In the genomic region with DNA sequence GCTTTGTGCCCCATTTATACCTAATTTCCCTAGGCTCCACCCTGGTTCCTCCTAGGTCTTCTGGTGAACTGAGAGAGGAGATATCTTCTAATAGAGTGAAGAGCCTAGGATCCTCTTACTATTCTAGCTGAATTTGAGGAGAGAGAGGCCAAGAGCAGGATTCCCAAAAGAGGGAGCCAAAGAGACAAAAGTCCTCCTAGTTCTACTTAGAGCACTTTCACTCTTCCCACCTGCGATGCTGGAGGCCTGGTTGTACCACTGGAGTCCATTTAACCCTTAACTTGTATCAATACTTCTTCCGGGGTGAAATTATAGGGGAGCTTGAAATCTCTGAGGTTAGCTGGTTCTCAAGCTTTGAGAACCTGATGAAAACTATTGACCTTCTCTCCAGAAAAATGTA, we compare ENCODE assay signal across 10 cellular contexts. TPM values are rescaled to one million over a fixed set of nuclear protein-coding genes. Genes with fewer than 3 reads are reported as not detected.
A peak's percentile ranks its signal among the peaks of the same experiment; 100 is the strongest.
DNase-seq lines count a peak whose midpoint lies in the region; ATAC-seq, FAIRE-seq and TF ChIP-seq lines count a peak whose summit lies in the region.
"Had no signal": no experiment of that assay in that cellular context is flagged by ENCODE, and none has a peak within 500 bp of the region (broad histone marks: within the 10 kb centered on the region; RNA-seq: fewer than 3 reads in every experiment).

No MANE protein-coding gene starts in this region.

- FAIRE-seq in astrocyte (lab: Jason Lieb, UNC): no peak
- FAIRE-seq: GM12878 had no signal

- peaks cover 4 to 16% of the 10 kb centered on the region in 2 experiments; a peak in 2 of 4 replicates for H3K79me1 ChIP-seq in IMR-90 (ENCODE audit: low read depth in 1 of 2, low read length in 2 of 2)

- H3K23ac ChIP-seq in IMR-90 (ENCODE audit: low read depth, low read length): no peak overlapping the region

- no peak overlapping the region for H3K4me3 ChIP-seq in IMR-90 (ENCODE audit: insufficient read depth, low read depth, low read length)
- no peak overlapping the region for H3K4me3 ChIP-seq in astrocyte (ENCODE audit: insufficient read depth, low read depth, low read length)
- H3K4me3 ChIP-seq in liver (ENCODE audit: low read depth in 1 of 3, low read length in 3 of 3): no peak overlapping the region
- H3K4me3 ChIP-seq: GM12878 had no signal

- H3K27me3 ChIP-seq in IMR-90 (ENCODE audit: control insufficient read depth, insufficient read depth, low read length) (no peaks in the 10 kb centered on the region; the same call in 1 of the 2 replicates), astrocyte (ENCODE audit: insufficient read depth, low read length) (no peaks in the 10 kb centered on the region), liver (ENCODE audit: control insufficient read depth in 4 of 4, insufficient read depth in 4 of 4, low read length in 3 of 4) (no peaks in the 10 kb centered on the region)

- TF ChIP-seq POLR2A in IMR-90 (IDR thresholded peaks at IDR 0.05; ENCODE audit: low read depth, low read length): no peak

- no peak overlapping the region for H2BK120ac ChIP-seq in IMR-90 (ENCODE audit: low read depth, low read length)

- no peaks in the 10 kb centered on the region for H3K36me3 Mint-ChIP-seq in Calu3 (ENCODE audit: insufficient read depth, unreplicated experiment)
- no peaks in the 10 kb centered on the region for H3K36me3 Mint-ChIP-seq in astrocyte (ENCODE audit: low read depth, unreplicated experiment)
- H3K36me3 Mint-ChIP-seq: mesothelial cell of epicardium had no signal

- no peak overlapping the region for H2AFZ ChIP-seq in IMR-90 (replicated peaks; ENCODE audit: low read length, poor library complexity)
- no peak overlapping the region for H2AFZ ChIP-seq in astrocyte (ENCODE audit: low read depth, low read length)

- H3K9me3 Mint-ChIP-seq in Calu3 (ENCODE audit: low read depth, unreplicated experiment) (no peaks in the 10 kb centered on the region), astrocyte (ENCODE audit: unreplicated experiment) (no peaks in the 10 kb centered on the region)
- H3K9me3 Mint-ChIP-seq: mesothelial cell of epicardium had no signal

- DNase-seq in Calu3: peak; percentile 28
- DNase-seq in IMR-90: peak; percentile 43
- peak; percentile 14 for DNase-seq in astrocyte (ENCODE audit: low read depth)
- no peak for DNase-seq in posterior vena cava (ENCODE audit: low spot score)
- no peak for DNase-seq in left colon

- H3K4ac ChIP-seq in IMR-90 (ENCODE audit: low read depth, low read length): no peak overlapping the region

- H3K9ac ChIP-seq in IMR-90 (ENCODE audit: low read depth, low read length) (no peak overlapping the region), astrocyte (ENCODE audit: low read length) (no peak overlapping the region), liver (ENCODE audit: low read depth in 1 of 2, low read length in 2 of 2) (no peak overlapping the region)

- no peak overlapping the region for H4K8ac ChIP-seq in IMR-90 (ENCODE audit: low read depth in 2 of 2, low read length in 2 of 2)

- no peak overlapping the region for H2AK5ac ChIP-seq in IMR-90 (ENCODE audit: low read depth, low read length)

- no CpG with 5 or more reads among the region's 2 CpGs for WGBS in IMR-90 (ENCODE audit: extremely low coverage in 2 of 2, insufficient read length in 1 of 2), 2 experiments
- 28% methylated on average over 2 of the region's 2 CpGs for WGBS in liver

- dilution Hi-C loops in IMR-90 (cut with HindIII; ENCODE audit: low sequenced_read_pairs, unreplicated experiment): no loop called here

- H4K91ac ChIP-seq in IMR-90 (ENCODE audit: insufficient read depth, low read depth, low read length): no peak overlapping the region

- H3K4me2 ChIP-seq in IMR-90 (ENCODE audit: low read depth, low read length) (no peak overlapping the region), astrocyte (ENCODE audit: low read length) (no peak overlapping the region)

- BruUV-seq in Calu3 (replicated peaks; lab: Mats Ljungman, UMichigan) (no TSS peak), IMR-90 (replicated peaks; lab: Mats Ljungman, UMichigan) (no TSS peak)

- TF ChIP-seq CTCF in Calu3 (IDR thresholded peaks at IDR 0.05; ENCODE audit: unreplicated experiment) (peak; percentile 19), IMR-90 (conservative IDR thresholded peaks at IDR 0.05; ENCODE audit: low read depth, low read length) (peak; percentile 53), astrocyte (IDR thresholded peaks at IDR 0.05; ENCODE audit: insufficient read depth, low read depth, low read length) (no peak), liver (IDR thresholded peaks at IDR 0.05; ENCODE audit: low read depth, low read length, missing input control) (peak; percentile 9)

- CTCF ChIA-PET in Calu3 (lab: Charles Lee) (interaction anchor here (0.6 to 1.4 kb wide), 5 partner anchors 66 to 162 kb away, joined by 3 to 4 read pairs (median 4); no protein-coding TSS in a partner anchor), IMR-90 (lab: Yijun Ruan, JAX) (interaction anchor here (0.6 to 2.8 kb wide), 14 partner anchors 8 to 661 kb away, joined by 3 to 11 read pairs (median 4); a partner anchor contains a TSS)

- no peak overlapping the region for H3K27ac ChIP-seq in IMR-90 (ENCODE audit: insufficient read depth, low read length)
- H3K27ac ChIP-seq in astrocyte (ENCODE audit: low read depth, low read length): no peak overlapping the region
- no peak overlapping the region for H3K27ac ChIP-seq in liver (ENCODE audit: low read depth in 1 of 2, low read length in 2 of 2)

- H3K4me3 Mint-ChIP-seq in Calu3 (ENCODE audit: low read depth, unreplicated experiment): no peak overlapping the region
- H3K4me3 Mint-ChIP-seq in astrocyte (ENCODE audit: unreplicated experiment): no peak overlapping the region
- H3K4me3 Mint-ChIP-seq: mesothelial cell of epicardium had no signal

- H2BK5ac ChIP-seq in IMR-90 (ENCODE audit: low read depth, low read length, poor library complexity, severe bottlenecking): no peak overlapping the region

- no peak overlapping the region for H2BK15ac ChIP-seq in IMR-90 (ENCODE audit: low read depth, low read length)

- ATAC-seq in IMR-90 (ENCODE audit: low read depth): no peak
- ATAC-seq in GM18502 (IDR thresholded peaks at IDR 0.05; ENCODE audit: poor library complexity, unreplicated experiment): no peak
- ATAC-seq in GM18907 (IDR thresholded peaks at IDR 0.05; ENCODE audit: unreplicated experiment): no peak
- ATAC-seq in left colon: no peak
- ATAC-seq: GM12878 had no signal

- POLR2A ChIA-PET in IMR-90 (lab: Charles Lee; ENCODE audit: unreplicated experiment): no interaction called here

- no peaks in the 10 kb centered on the region for H3K9me1 ChIP-seq in IMR-90 (ENCODE audit: insufficient read depth, low read length)

- H3K27ac Mint-ChIP-seq in Calu3 (ENCODE audit: unreplicated experiment) (no peak overlapping the region), astrocyte (ENCODE audit: unreplicated experiment) (no peak overlapping the region)
- H3K27ac Mint-ChIP-seq: mesothelial cell of epicardium had no signal

- no peak overlapping the region for H3K56ac ChIP-seq in IMR-90 (ENCODE audit: extremely low read depth, insufficient read depth, low read length)

- H4K5ac ChIP-seq in IMR-90 (ENCODE audit: low read depth, low read length): no peak overlapping the region

- H3K4me1 Mint-ChIP-seq in Calu3 (ENCODE audit: low read depth, unreplicated experiment) (no peaks in the 10 kb centered on the region), astrocyte (ENCODE audit: low read depth, unreplicated experiment) (no peaks in the 10 kb centered on the region)

- H3K4me1 ChIP-seq in IMR-90 (ENCODE audit: control insufficient read depth, insufficient read depth, low read length) (peaks cover 2% of the 10 kb centered on the region), astrocyte (ENCODE audit: insufficient read depth, low read length) (peaks cover 12% of the 10 kb centered on the region), liver (ENCODE audit: control insufficient read depth in 4 of 4, insufficient read depth in 4 of 4, low read length in 3 of 4) (peaks cover 0 to 26% (median 17%) of the 10 kb centered on the region in 4 donors)

- no peak overlapping the region for H3K14ac ChIP-seq in IMR-90 (replicated peaks; ENCODE audit: low read depth, low read length)

- peak; percentile 51 for TF ChIP-seq RAD21 in IMR-90 (IDR thresholded peaks at IDR 0.05; ENCODE audit: low read length)
- peak; percentile 30 to 54 for TF ChIP-seq RAD21 in liver (IDR thresholded peaks at IDR 0.05)

- no peaks in the 10 kb centered on the region for H3K36me3 ChIP-seq in IMR-90 (ENCODE audit: control insufficient read depth, insufficient read depth, low read length)
- H3K36me3 ChIP-seq in astrocyte (ENCODE audit: insufficient read depth, low read length): no peaks in the 10 kb centered on the region
- H3K36me3 ChIP-seq in liver (ENCODE audit: control insufficient read depth in 4 of 4, insufficient read depth in 3 of 4, low read depth in 1 of 4, low read length in 3 of 4): no peaks in the 10 kb centered on the region

- in situ Hi-C loops in IMR-90 (cut with MboI; ENCODE audit: low sequenced_read_pairs): loop anchor here (5.0 to 10.0 kb wide), 2 partner anchors 126 to 289 kb away; no protein-coding TSS in a partner anchor

- H2BK20ac ChIP-seq in IMR-90 (ENCODE audit: low read depth, low read length): no peak overlapping the region

- no peak overlapping the region for H2AK9ac ChIP-seq in IMR-90 (replicated peaks; ENCODE audit: low read depth, low read length, poor library complexity)

- peaks cover 15% of the 10 kb centered on the region for H3K79me2 ChIP-seq in astrocyte (ENCODE audit: insufficient read depth, low read length)

- H3K9me3 ChIP-seq in IMR-90 (ENCODE audit: control insufficient read depth, insufficient read depth, low read length): no peaks in the 10 kb centered on the region
- no peaks in the 10 kb centered on the region for H3K9me3 ChIP-seq in astrocyte (ENCODE audit: insufficient read depth, low read depth, low read length)
- H3K9me3 ChIP-seq in liver (ENCODE audit: control insufficient read depth in 4 of 4, low read length in 3 of 4): no peaks in the 10 kb centered on the region

- no peaks in the 10 kb centered on the region for H3K27me3 Mint-ChIP-seq in Calu3 (ENCODE audit: unreplicated experiment)
- H3K27me3 Mint-ChIP-seq in astrocyte (ENCODE audit: low read depth, unreplicated experiment): no peaks in the 10 kb centered on the region

- H4K20me1 ChIP-seq in IMR-90 (ENCODE audit: insufficient read depth, low read length): no peaks in the 10 kb centered on the region
- no peaks in the 10 kb centered on the region for H4K20me1 ChIP-seq in astrocyte (ENCODE audit: insufficient read depth, low read length)

- intact Hi-C loops in Calu3 (cut with micrococcal nuclease; ENCODE audit: unreplicated experiment) (loop anchor here (1.0 to 5.0 kb wide), 2 partner anchors 88 to 159 kb away; no protein-coding TSS in a partner anchor), IMR-90 (cut with micrococcal nuclease) (loop anchor here (1.0 kb wide), 1 partner anchor 160 kb away; no protein-coding TSS in a partner anchor), posterior vena cava (cut with DNase I) (loop anchor here (5.0 kb wide), 1 partner anchor 126 kb away; no protein-coding TSS in a partner anchor), left colon (cut with DNase I, micrococcal nuclease) (loop anchor here in 1 of 2 donors (5.0 kb wide), 1 partner anchor 126 kb away; no protein-coding TSS in a partner anchor)

- no peak overlapping the region for H3K18ac ChIP-seq in IMR-90 (ENCODE audit: low read depth, low read length)

RNA-seq across cellular contexts. Expression of a gene that starts 3.4 kb away (rescaled TPM):
- total RNA-seq in Calu3 (2022) (21.9 and 22.9 TPM in 2 replicates), IMR-90 (2012; rRNA removed) (9.3 and 10.3 TPM in 2 replicates), astrocyte (25.0 and 31.1 TPM in 2 replicates), liver (10 to 100 TPM in 1 of 2 donors, 1 to 10 TPM in 1; 8.6 to 14.1 TPM), posterior vena cava (10 to 100 TPM; 26.0 to 33.3 TPM), left colon (10 to 100 TPM; 36.1 to 41.5 TPM)
- polyA plus RNA-seq in IMR-90 (2012; rRNA removed) (9.3 and 9.9 TPM in 2 replicates), liver (10 to 100 TPM in 1 of 2 donors, 1 to 10 TPM in 1; 7.5 to 13.9 TPM)
- polyA plus RNA-seq in IMR-90 (2012; cell fraction: cytosol; rRNA removed): 9.0 and 10.1 TPM in 2 replicates
- 6.1 and 18.7 TPM in 2 replicates for polyA plus RNA-seq in IMR-90 (2012; cell fraction: nucleus; rRNA removed; ENCODE audit: low replicate concordance)

RNA-seq across cellular contexts. Expression of a gene that starts 8.1 kb away (rescaled TPM):
- total RNA-seq in Calu3 (2022): 0.17 and 0.50 TPM in 2 replicates
- under 0.01 TPM in 1 of 2 replicates, not detected in the other for total RNA-seq in IMR-90 (2012; rRNA removed)
- polyA plus RNA-seq in IMR-90 (2012; rRNA removed): 0.14 TPM in 1 of 2 replicates, not detected in the other
- not detected in 2 replicates for polyA plus RNA-seq in IMR-90 (2012; cell fraction: cytosol; rRNA removed)
- 0.01 and 0.11 TPM in 2 replicates for polyA plus RNA-seq in IMR-90 (2012; cell fraction: nucleus; rRNA removed; ENCODE audit: low replicate concordance)
- total RNA-seq in astrocyte: 1.00 and 1.5 TPM in 2 replicates
- under 1 TPM; under 0.01 to 0.05 TPM for total RNA-seq in liver
- polyA plus RNA-seq in liver: not detected
- total RNA-seq in posterior vena cava: 1 to 10 TPM in 1 of 2 donors, under 1 TPM in 1; 0.14 to 1.2 TPM
- 1 to 10 TPM; 2.4 to 3.4 TPM for total RNA-seq in left colon

Comparison
In these comparisons a context has a peak if more than half of its experiments do, and no peak if none do; other contexts are left out.
1. DNase-seq: peak in Calu3 (single experiment), IMR-90 (single experiment) and astrocyte (single experiment); none in posterior vena cava (single experiment) and left colon (0 of 2).